In the genomic region with DNA sequence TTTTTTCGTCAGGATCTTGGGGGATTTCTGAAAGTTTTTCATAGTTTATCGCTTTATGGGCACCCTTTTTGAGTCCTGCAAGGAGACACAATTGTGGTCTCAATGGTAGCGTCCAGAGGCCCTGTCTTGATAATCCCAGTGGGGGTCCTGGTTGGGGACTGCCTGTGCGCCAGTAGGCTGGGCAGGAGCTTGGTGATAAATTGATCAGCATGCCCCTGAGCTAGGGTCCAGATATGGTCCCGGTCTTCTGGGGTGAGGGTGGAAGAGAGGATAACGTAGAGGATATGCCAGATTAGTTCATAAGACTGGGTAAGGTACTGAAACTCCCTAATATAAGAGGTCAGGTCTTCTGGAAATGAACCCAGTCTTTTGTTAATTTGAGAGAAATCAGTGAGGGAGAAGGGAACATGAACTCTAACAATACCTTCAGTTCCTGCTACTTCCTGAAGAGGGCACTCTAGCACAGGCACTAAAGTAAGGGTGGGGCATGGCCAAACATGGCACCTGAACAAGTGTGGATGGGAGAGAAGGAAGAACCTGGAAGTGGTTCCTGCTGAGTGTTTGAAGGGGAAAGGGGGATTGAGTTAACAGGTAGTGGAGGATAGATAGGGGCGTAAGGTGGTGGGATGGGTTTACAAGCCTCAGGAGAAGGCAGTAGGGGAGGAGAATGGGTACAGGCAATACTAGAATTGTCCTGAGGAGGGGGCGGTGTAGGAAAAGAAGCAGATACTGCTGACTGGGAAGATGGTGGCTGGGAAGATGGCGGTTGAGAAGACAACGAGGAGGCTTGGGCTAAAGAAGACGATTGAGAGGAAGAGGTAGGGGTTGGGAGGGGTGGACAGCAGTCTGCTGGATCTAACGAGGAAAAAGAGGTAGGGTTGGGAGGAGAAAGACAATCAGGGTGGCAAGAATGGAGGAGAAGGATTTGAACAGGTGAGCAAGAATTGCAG, we compare ENCODE assay signal across 8 cellular contexts. TPM values are rescaled to one million over a fixed set of nuclear protein-coding genes. Genes with fewer than 3 reads are reported as not detected.
DNase-seq lines count a peak whose midpoint lies in the region; ATAC-seq and TF ChIP-seq lines count a peak whose summit lies in the region.

No MANE protein-coding gene starts in this region.

- H3K4me1 ChIP-seq in HEK293 (ENCODE audit: control insufficient read depth, insufficient read depth, low read length): no peaks in the 10 kb centered on the region
- peaks cover 8% of the 10 kb centered on the region for H3K4me1 ChIP-seq in fibroblast of lung (ENCODE audit: control insufficient read depth, extremely low read depth, insufficient read depth, low read length)

- H3K4me1 Mint-ChIP-seq in activated CD4-positive, alpha-beta memory T cell treated with anti-CD3 and anti-CD28 coated beads, Interleukin-2, amount 10 ng/mL, durations not matched to agents 7 days and 5 days: peaks cover 48% of the 10 kb centered on the region

- H3K36me3 ChIP-seq in HEK293 (ENCODE audit: control insufficient read depth in 2 of 2, insufficient read depth in 1 of 2, low read length in 2 of 2) (peaks cover 16 to 19% of the 10 kb centered on the region in 2 experiments; a peak in 2 of 3 replicates), fibroblast of lung (ENCODE audit: control insufficient read depth, insufficient read depth, low read length) (peaks cover 9% of the 10 kb centered on the region)

- H2AFZ ChIP-seq in fibroblast of lung (ENCODE audit: low read length): no peak overlapping the region

- H3K4me2 ChIP-seq in fibroblast of lung (ENCODE audit: extremely low read depth, insufficient read depth, low read length): no peak overlapping the region

- H4K20me1 ChIP-seq in fibroblast of lung (ENCODE audit: control insufficient read depth, extremely low read depth, insufficient read depth, low read length): no peaks in the 10 kb centered on the region

- H3K79me2 ChIP-seq in fibroblast of lung (ENCODE audit: control insufficient read depth, insufficient read depth, low read length): peaks cover 38% of the 10 kb centered on the region

- H3K9ac ChIP-seq in fibroblast of lung (ENCODE audit: insufficient read depth, low read length): no peak overlapping the region

- CTCF ChIA-PET in HEK293 (lab: Yijun Ruan, JAX): interaction anchor here (0.6 to 2.6 kb wide), 21 partner anchors 9 to 539 kb away, joined by 3 to 16 read pairs (median 4); partner anchors contain the start of genes HMGCS1 and ZNF131
- CTCF ChIA-PET in activated CD4-positive, alpha-beta memory T cell treated with anti-CD3 and anti-CD28 coated beads, Interleukin-2, amount 10 ng/mL, durations not matched to agents 7 days and 5 days (lab: Charles Lee): interaction anchor here (1.0 to 1.4 kb wide), 7 partner anchors 9 to 410 kb away, joined by 3 to 9 read pairs (median 4); partner anchors contain the start of genes TMEM267 and ZNF131

- H3K27me3 ChIP-seq in fibroblast of lung (ENCODE audit: control insufficient read depth, insufficient read depth, low read length): no peaks in the 10 kb centered on the region

- H3K27ac Mint-ChIP-seq in activated CD4-positive, alpha-beta memory T cell treated with anti-CD3 and anti-CD28 coated beads, Interleukin-2, amount 10 ng/mL, durations not matched to agents 7 days and 5 days: no peak overlapping the region

- TF ChIP-seq CTCF in HEK293 (tag by site-specific recombination; IDR thresholded peaks at IDR 0.05) (peak; percentile 57), fibroblast of lung (conservative IDR thresholded peaks at IDR 0.05 in 1 of 2, IDR thresholded peaks at IDR 0.05 in 1 of 2; ENCODE audit: low read depth in 1 of 2, low read length in 2 of 2) (peak; percentile 49 to 62)

- H3K4me3 Mint-ChIP-seq in activated CD4-positive, alpha-beta memory T cell treated with anti-CD3 and anti-CD28 coated beads, Interleukin-2, amount 10 ng/mL, durations not matched to agents 7 days and 5 days: no peak overlapping the region

- no peak overlapping the region for H3K27ac ChIP-seq in HEK293 (ENCODE audit: extremely low read depth, low read depth, low read length)
- H3K27ac ChIP-seq in fibroblast of lung (ENCODE audit: insufficient read depth, low read length): no peak overlapping the region

- DNase-seq in DMS 273 (lab: John Stamatoyannopoulos, UW; ENCODE audit: unreplicated experiment) (peak; percentile 77), NCI-H526 treated with DMSO at 0.1 percent for 48 hours (lab: John Stamatoyannopoulos, UW) (peak; percentile 31), fibroblast of lung (ENCODE audit: low read depth in 2 of 2) (peak in 1 of 2 donors; percentile 36)
- DNase-seq in activated CD4-positive, alpha-beta memory T cell treated with anti-CD3 and anti-CD28 coated beads, Interleukin-2, amount 10 ng/mL, durations not matched to agents 7 days and 5 days: peak; percentile 54
- peak; percentile 15 to 32 for DNase-seq in stimulated activated CD4-positive, alpha-beta T cell treated with anti-CD3 and anti-CD28 coated beads, Interleukin-4, amount 100 ng/mL, for 48 hours (ENCODE audit: low read depth in 2 of 2)

- POLR2A ChIA-PET in HEK293 (lab: Yijun Ruan, JAX): interaction anchor here (0.9 to 1.4 kb wide), 2 partner anchors 47 to 239 kb away, joined by 3 to 4 read pairs; partner anchors contain the start of genes HMGCS1 and ZNF131
- POLR2A ChIA-PET in activated CD4-positive, alpha-beta memory T cell treated with anti-CD3 and anti-CD28 coated beads, Interleukin-2, amount 10 ng/mL, durations not matched to agents 7 days and 5 days (lab: Charles Lee): interaction anchor here (0.6 kb wide), 1 partner anchor 65 kb away, joined by 3 read pairs; no protein-coding TSS in a partner anchor

- H3K4me3 ChIP-seq in HEK293 (ENCODE audit: low read depth, low read length) (no peak overlapping the region), fibroblast of lung (replicated peaks in 1 of 4; ENCODE audit: control extremely low read depth in 1 of 4, insufficient read depth in 1 of 4, low read depth in 3 of 4, low read length in 4 of 4) (no peak overlapping the region)

- H3K9me3 ChIP-seq in HEK293 (ENCODE audit: control insufficient read depth, insufficient read depth, low read depth, low read length): no peaks in the 10 kb centered on the region
- H3K9me3 ChIP-seq in fibroblast of lung (ENCODE audit: control insufficient read depth, insufficient read depth, low read depth, low read length): no peaks in the 10 kb centered on the region

- H3K36me3 Mint-ChIP-seq in activated CD4-positive, alpha-beta memory T cell treated with anti-CD3 and anti-CD28 coated beads, Interleukin-2, amount 10 ng/mL, durations not matched to agents 7 days and 5 days (ENCODE audit: low read depth): peaks cover 64% of the 10 kb centered on the region

- no peaks in the 10 kb centered on the region for H3K27me3 Mint-ChIP-seq in activated CD4-positive, alpha-beta memory T cell treated with anti-CD3 and anti-CD28 coated beads, Interleukin-2, amount 10 ng/mL, durations not matched to agents 7 days and 5 days

- ATAC-seq in HG02973 (IDR thresholded peaks at IDR 0.05; ENCODE audit: unreplicated experiment) (no peak), HG02588 (IDR thresholded peaks at IDR 0.05; ENCODE audit: unreplicated experiment) (no peak)

- no peaks in the 10 kb centered on the region for H3K9me3 Mint-ChIP-seq in activated CD4-positive, alpha-beta memory T cell treated with anti-CD3 and anti-CD28 coated beads, Interleukin-2, amount 10 ng/mL, durations not matched to agents 7 days and 5 days

TF ChIP-seq in HEK293, 187 proteins besides CTCF, POLR2A, EP300 and RAD21 (continues in another document):
- no peak for TF ChIP-seq GFI1B (tag by site-specific recombination; IDR thresholded peaks at IDR 0.05)
- TF ChIP-seq ZNF274 (IDR thresholded peaks at IDR 0.05; ENCODE audit: low read length): no peak
- no peak for TF ChIP-seq ZNF274 (tag by site-specific recombination; IDR thresholded peaks at IDR 0.05; ENCODE audit: borderline replicate concordance)
- no peak for TF ChIP-seq ZNF398 (tag by site-specific recombination; IDR thresholded peaks at IDR 0.05)
- TF ChIP-seq ZBTB48 (tag by site-specific recombination; IDR thresholded peaks at IDR 0.05): no peak
- TF ChIP-seq HOXD13 (CRISPR knock-in tag; IDR thresholded peaks at IDR 0.05; ENCODE audit: borderline replicate concordance): no peak
- TF ChIP-seq ZNF266 (tag by site-specific recombination; IDR thresholded peaks at IDR 0.05; ENCODE audit: low read depth): 0 out of 2 replicates have a peak, but pooled peaks have one; percentile 11
- TF ChIP-seq BCL11A (tag by site-specific recombination; IDR thresholded peaks at IDR 0.05; ENCODE audit: low read depth): no peak

RNA-seq across cellular contexts. Expression of gene ANXA2R, which starts 33.8 kb away (rescaled TPM):
- total RNA-seq in activated CD4-positive, alpha-beta memory T cell treated with anti-CD3 and anti-CD28 coated beads, Interleukin-2, amount 10 ng/mL, durations not matched to agents 7 days and 5 days: 10 to 100 TPM; 25.1 to 28.3 TPM
- total RNA-seq in fibroblast of lung: 1.8 and 3.1 TPM in 2 replicates
- 0.61 and 1.4 TPM in 2 replicates for polyA plus RNA-seq in fibroblast of lung
- polyA plus RNA-seq in fibroblast of lung (2012): 0.69 and 2.1 TPM in 2 replicates
- 2.2 and 2.3 TPM in 2 replicates for polyA minus RNA-seq in fibroblast of lung (ENCODE audit: low replicate concordance)

RNA-seq across cellular contexts. Expression of gene ZNF131, which starts 46.8 kb away (rescaled TPM):
- 10 to 100 TPM; 42.5 to 44.7 TPM for total RNA-seq in activated CD4-positive, alpha-beta memory T cell treated with anti-CD3 and anti-CD28 coated beads, Interleukin-2, amount 10 ng/mL, durations not matched to agents 7 days and 5 days
- 31.1 and 37.5 TPM in 2 replicates for total RNA-seq in fibroblast of lung
- polyA plus RNA-seq in fibroblast of lung: 33.2 and 38.6 TPM in 2 replicates
- polyA plus RNA-seq in fibroblast of lung (2012): 19.6 and 23.0 TPM in 2 replicates
- 5.1 and 22.9 TPM in 2 replicates for polyA minus RNA-seq in fibroblast of lung (ENCODE audit: low replicate concordance)
